ENCODE assay signal across 1 cellular context in the genomic region with DNA sequence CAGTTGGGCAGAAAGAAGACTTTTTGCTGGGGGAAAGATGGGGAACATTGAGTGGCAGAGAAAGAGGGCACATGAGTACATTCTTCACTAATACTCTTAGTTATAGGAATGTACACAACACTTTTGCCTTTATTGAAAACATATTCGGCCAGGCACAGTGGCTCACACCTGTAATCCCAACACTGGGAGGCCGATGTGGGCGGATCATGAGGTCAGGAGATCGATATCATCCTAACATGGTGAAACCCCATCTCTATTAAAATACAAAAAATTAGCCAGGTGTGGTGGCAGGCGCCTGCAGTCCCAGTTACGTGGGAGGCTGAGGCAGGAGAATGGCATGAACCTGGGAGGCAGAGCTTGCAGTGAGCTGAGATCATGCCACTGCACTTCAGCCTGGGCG. TPM values are rescaled to one million over a fixed set of nuclear protein-coding genes. Genes with fewer than 3 reads are reported as not detected.
"Had no signal": no experiment of that assay in that cellular context is flagged by ENCODE, and none has a peak within 500 bp of the region (broad histone marks: within the 10 kb centered on the region; RNA-seq: fewer than 3 reads in every experiment).

No MANE protein-coding gene starts in this region.

RNA-seq across cellular contexts. Expression of a gene that starts 18.8 kb away (rescaled TPM):
- total RNA-seq: GM12878 had no signal
- polyA plus RNA-seq: GM12878 had no signal

RNA-seq across cellular contexts. Expression of a gene that starts 23.8 kb away (rescaled TPM):
- total RNA-seq: GM12878 had no signal
